1 cellular context compared by ENCODE assay signal in the genomic region with DNA sequence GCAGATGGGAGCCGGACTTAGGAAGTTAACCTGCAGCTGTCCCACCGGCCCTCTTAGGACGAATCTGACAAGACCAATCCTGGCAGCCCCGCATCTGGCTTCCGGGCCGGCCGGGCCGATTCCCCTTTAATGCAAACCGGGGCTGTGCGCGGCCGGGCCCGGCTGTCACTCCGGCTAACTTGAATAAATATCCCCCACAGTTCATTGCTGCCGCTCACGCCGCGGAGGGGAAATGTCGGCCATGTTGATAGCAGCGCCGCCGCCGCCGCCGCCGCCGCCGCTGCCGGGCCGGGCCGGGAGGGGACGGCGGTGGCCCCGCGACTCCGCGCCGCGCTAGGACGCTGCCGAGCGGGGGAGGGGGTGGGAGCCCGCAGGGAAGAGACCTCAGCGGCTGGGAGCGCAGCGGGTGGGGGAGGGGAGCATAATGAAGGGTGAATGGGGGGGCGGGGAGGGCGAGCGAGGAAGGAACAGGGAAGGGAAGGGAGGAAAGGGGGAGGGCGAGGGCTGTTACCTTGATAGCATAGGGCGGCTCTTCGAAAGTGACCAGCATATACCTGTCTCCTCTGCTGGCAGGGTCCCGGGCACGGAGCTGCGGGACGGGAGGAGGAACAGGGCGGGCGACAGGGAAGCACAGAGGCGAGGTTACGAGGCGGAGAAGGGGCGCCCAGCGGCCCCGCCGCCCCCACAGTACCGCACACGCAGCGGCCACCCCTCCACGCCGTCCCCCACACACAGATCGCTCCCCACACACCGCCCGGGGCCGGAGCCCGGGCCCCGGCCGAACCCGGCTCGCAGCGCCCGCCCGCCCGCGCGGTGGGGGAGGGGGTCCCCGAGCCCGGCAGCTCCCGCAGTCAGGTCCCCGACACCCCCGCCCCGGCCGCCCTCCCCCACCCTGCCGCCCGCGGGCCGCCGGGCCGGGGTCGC.
A peak's percentile ranks its signal among the peaks of the same experiment; 100 is the strongest.
TF ChIP-seq lines count a peak whose summit lies in the region.

No MANE protein-coding gene starts in this region.

TF ChIP-seq in HCT116, 20 proteins besides CTCF, POLR2A, EP300 and RAD21 (continued from another document):
- TF ChIP-seq POLR2AphosphoS5 (IDR thresholded peaks at IDR 0.05; ENCODE audit: low read depth, low read length): peak; percentile 50; the same call in 1 of the 2 replicates
- TF ChIP-seq, protein P1, sequence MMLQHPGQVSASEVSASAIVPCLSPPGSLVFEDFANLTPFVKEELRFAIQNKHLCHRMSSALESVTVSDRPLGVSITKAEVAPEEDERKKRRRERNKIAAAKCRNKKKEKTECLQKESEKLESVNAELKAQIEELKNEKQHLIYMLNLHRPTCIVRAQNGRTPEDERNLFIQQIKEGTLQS (IDR thresholded peaks at IDR 0.05): no peak
- no peak for TF ChIP-seq SIN3A (IDR thresholded peaks at IDR 0.05; ENCODE audit: low read depth)
- TF ChIP-seq, protein P2, sequence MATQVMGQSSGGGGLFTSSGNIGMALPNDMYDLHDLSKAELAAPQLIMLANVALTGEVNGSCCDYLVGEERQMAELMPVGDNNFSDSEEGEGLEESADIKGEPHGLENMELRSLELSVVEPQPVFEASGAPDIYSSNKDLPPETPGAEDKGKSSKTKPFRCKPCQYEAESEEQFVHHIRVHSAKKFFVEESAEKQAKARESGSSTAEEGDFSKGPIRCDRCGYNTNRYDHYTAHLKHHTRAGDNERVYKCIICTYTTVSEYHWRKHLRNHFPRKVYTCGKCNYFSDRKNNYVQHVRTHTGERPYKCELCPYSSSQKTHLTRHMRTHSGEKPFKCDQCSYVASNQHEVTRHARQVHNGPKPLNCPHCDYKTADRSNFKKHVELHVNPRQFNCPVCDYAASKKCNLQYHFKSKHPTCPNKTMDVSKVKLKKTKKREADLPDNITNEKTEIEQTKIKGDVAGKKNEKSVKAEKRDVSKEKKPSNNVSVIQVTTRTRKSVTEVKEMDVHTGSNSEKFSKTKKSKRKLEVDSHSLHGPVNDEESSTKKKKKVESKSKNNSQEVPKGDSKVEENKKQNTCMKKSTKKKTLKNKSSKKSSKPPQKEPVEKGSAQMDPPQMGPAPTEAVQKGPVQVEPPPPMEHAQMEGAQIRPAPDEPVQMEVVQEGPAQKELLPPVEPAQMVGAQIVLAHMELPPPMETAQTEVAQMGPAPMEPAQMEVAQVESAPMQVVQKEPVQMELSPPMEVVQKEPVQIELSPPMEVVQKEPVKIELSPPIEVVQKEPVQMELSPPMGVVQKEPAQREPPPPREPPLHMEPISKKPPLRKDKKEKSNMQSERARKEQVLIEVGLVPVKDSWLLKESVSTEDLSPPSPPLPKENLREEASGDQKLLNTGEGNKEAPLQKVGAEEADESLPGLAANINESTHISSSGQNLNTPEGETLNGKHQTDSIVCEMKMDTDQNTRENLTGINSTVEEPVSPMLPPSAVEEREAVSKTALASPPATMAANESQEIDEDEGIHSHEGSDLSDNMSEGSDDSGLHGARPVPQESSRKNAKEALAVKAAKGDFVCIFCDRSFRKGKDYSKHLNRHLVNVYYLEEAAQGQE (IDR thresholded peaks at IDR 0.05; ENCODE audit: low read depth): no peak
- peak; percentile 16; the same call in 1 of the 2 replicates for TF ChIP-seq ZFX (IDR thresholded peaks at IDR 0.05)
- no peak for TF ChIP-seq EZH2 (IDR thresholded peaks at IDR 0.05)
- TF ChIP-seq YY1 (IDR thresholded peaks at IDR 0.05; ENCODE audit: extremely low read depth, insufficient replicate concordance, low read depth, low read length): peak; percentile 82
